In the genomic region with DNA sequence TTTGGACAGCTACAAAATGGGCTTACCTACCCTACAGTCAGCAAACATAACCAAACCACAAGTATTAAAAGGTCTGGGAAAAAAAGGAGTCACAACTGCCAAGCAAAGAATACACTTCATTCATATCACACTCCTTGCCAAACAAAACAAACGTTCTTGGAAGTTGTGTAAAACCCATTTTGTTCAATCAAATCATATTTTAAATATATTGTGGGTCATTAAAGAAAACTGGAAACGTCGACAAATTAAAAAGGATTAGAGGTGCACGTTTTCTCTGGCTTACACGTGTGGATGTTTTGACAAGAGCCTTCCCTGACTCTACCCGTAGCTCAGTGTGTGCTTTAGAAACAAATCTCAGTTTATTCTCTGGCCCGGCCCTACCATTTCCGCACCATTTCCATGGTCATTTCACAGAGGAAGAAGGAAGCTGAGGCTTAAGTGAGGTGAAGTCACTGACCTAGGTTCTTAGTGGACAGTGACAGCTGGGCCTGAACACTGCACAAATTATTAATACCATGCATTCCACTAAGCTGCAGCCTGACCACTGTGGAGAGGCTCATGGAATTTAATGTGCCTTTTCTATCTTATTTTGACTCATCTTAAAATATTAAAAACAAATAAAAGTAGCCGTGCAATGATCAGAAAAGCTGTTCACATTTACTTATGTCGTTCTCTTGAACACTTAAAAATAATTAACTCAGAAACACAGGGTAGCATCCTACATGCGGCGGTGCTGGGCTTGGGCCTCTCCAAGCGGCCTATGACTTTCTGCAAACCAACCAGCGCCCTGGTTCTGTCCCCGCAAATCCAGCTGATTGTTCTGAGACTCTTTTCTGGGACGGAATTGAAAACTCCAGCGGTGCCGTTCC, we compare ENCODE assay signal across 9 cellular contexts. TPM values are rescaled to one million over a fixed set of nuclear protein-coding genes. Genes with fewer than 3 reads are reported as not detected.
DNase-seq lines count a peak whose midpoint lies in the region; ATAC-seq and TF ChIP-seq lines count a peak whose summit lies in the region.
"Had no signal": no experiment of that assay in that cellular context is flagged by ENCODE, and none has a peak within 500 bp of the region (broad histone marks: within the 10 kb centered on the region; RNA-seq: fewer than 3 reads in every experiment).

No MANE protein-coding gene starts in this region.

- no peak overlapping the region for H3K27ac Mint-ChIP-seq in memory B cell
- no peak overlapping the region for H3K27ac Mint-ChIP-seq in type B pancreatic cell

- no peak for ATAC-seq in memory B cell (ENCODE audit: low read depth)
- ATAC-seq in HG02938 (IDR thresholded peaks at IDR 0.05; ENCODE audit: unreplicated experiment), result no peak
- ATAC-seq in HG03565 (IDR thresholded peaks at IDR 0.05; ENCODE audit: unreplicated experiment), result no peak
- no peak for ATAC-seq in HG02840 (IDR thresholded peaks at IDR 0.05; ENCODE audit: low FRiP score, unreplicated experiment)

- peak overlapping the region; percentile 69 to 82 for H3K27ac ChIP-seq in coronary artery

- no peaks in the 10 kb centered on the region for H3K9me3 Mint-ChIP-seq in memory B cell
- H3K9me3 Mint-ChIP-seq in type B pancreatic cell, result no peaks in the 10 kb centered on the region

- H3K4me3 Mint-ChIP-seq in memory B cell (peak overlapping the region; percentile 73), type B pancreatic cell (peak overlapping the region; percentile 92)

- H3K27me3 Mint-ChIP-seq in memory B cell (no peaks in the 10 kb centered on the region), type B pancreatic cell (peaks cover 3% of the 10 kb centered on the region)

- peak overlapping the region; percentile 79 for H3K4me3 ChIP-seq in coronary artery

- DNase-seq in ELR (ENCODE audit: low read depth), result peak; percentile 64
- peak; percentile 55 for DNase-seq in NCI-H69 (lab: John Stamatoyannopoulos, UW)
- DNase-seq in coronary artery (ENCODE audit: low spot score), result no peak
- no peak for DNase-seq in memory B cell (ENCODE audit: low spot score in 2 of 2)
- DNase-seq in type B pancreatic cell (ENCODE audit: extremely low spot score, unreplicated experiment), result no peak

- H3K36me3 Mint-ChIP-seq in memory B cell (no peaks in the 10 kb centered on the region), type B pancreatic cell (no peaks in the 10 kb centered on the region)

- TF ChIP-seq CTCF in coronary artery (IDR thresholded peaks at IDR 0.05) (no peak), type B pancreatic cell (conservative IDR thresholded peaks at IDR 0.05) (no peak)

- peaks cover 10% of the 10 kb centered on the region for H3K4me1 Mint-ChIP-seq in memory B cell
- peaks cover 13% of the 10 kb centered on the region for H3K4me1 Mint-ChIP-seq in type B pancreatic cell (ENCODE audit: unreplicated experiment)

RNA-seq across cellular contexts. Expression of a gene that starts 1.0 kb away (rescaled TPM):
- 4.6 and 18.0 TPM in 2 replicates for total RNA-seq in type B pancreatic cell (ENCODE audit: low replicate concordance)

RNA-seq across cellular contexts. Expression of a gene that starts 38.2 kb away (rescaled TPM):
- total RNA-seq in type B pancreatic cell (ENCODE audit: low replicate concordance), result 4.1 and 6.4 TPM in 2 replicates
- total RNA-seq: activated CD8-positive, alpha-beta memory T cell treated with anti-CD3 and anti-CD28 coated beads for 36 hours had no signal

Comparison
In these comparisons a context has a peak if more than half of its experiments do, and no peak if none do; other contexts are left out.
1. DNase-seq: peak in ELR (single experiment) and NCI-H69 (single experiment); none in coronary artery (single experiment), memory B cell (0 of 2) and type B pancreatic cell (single experiment).